ENCODE assay signal across 28 cellular contexts in the genomic region with DNA sequence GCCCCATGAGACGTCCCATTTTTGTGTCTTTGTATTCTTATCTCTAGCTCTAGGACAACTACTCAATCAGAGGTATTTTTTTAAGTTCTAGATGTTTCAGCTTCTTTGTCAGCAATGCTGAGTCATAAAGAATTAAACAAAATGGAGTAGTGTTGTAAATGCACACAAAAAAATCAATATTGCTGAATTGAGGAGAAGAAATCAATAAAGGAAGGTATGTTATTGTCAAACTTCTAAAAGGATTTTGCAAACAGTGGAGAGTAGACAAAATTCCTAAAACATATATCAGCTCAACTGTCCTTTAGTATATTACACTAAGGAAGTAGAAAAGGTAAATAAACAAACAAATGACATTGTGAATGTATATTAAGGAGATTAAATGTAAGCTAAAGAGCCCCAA.
"Had no signal": no experiment of that assay in that cellular context is flagged by ENCODE, and none has a peak within 500 bp of the region (broad histone marks: within the 10 kb centered on the region; RNA-seq: fewer than 3 reads in every experiment).

No MANE protein-coding gene starts in this region.

- H3K27ac Mint-ChIP-seq: naive thymus-derived CD4-positive, alpha-beta T cell; nephron; neural progenitor cell; stimulated activated effector memory CD8-positive, alpha-beta T cell treated with anti-CD3 and anti-CD28 coated beads, Interleukin-12 subunit alpha, Interleukin-12 subunit beta, amount 100 ng/mL, for 72 hours; type B pancreatic cell had no signal

- H3K4me3 ChIP-seq: dorsolateral prefrontal cortex, gastrocnemius medialis, heart left ventricle, hepatocyte, left lung, neural progenitor cell, prostate gland, right atrium auricular region, sigmoid colon, testis, tibial artery had no signal

- H3K27ac ChIP-seq: dorsolateral prefrontal cortex, gastrocnemius medialis, heart left ventricle, hepatocyte, left lung, neural progenitor cell, parathyroid adenoma, prostate gland, right atrium auricular region, sigmoid colon, testis, tibial artery had no signal

- H3K4me1 ChIP-seq: gastrocnemius medialis, heart left ventricle, left lung, neural progenitor cell, parathyroid adenoma, prostate gland, right atrium auricular region, sigmoid colon, testis, tibial artery had no signal

- FAIRE-seq: colon, islet of Langerhans, urothelium cell line had no signal

- H3K9me3 Mint-ChIP-seq: nephron, neural progenitor cell, type B pancreatic cell had no signal

- DNase-seq: dorsolateral prefrontal cortex; effector CD4-positive, alpha-beta T cell; foreskin fibroblast; gastrocnemius medialis; heart left ventricle; left cardiac atrium; left lung; mesenchymal stem cell; midbrain; naive thymus-derived CD4-positive, alpha-beta T cell; sigmoid colon; stimulated activated CD4-positive, alpha-beta T cell treated with anti-CD3 and anti-CD28 coated beads, Interleukin-2, amount 100 ng/mL, for 24 hours; stimulated activated CD4-positive, alpha-beta T cell treated with anti-CD3 and anti-CD28 coated beads, Interleukin-4, amount 100 ng/mL, for 24 hours; stimulated activated naive CD8-positive, alpha-beta T cell treated with anti-CD3 and anti-CD28 coated beads, Interleukin-15, Interleukin-2, amounts not matched to agents 100 U/mL and 50 U/mL, for 24 hours; substantia nigra; testis; tibial artery had no signal

- H3K4me1 Mint-ChIP-seq: naive thymus-derived CD4-positive, alpha-beta T cell; nephron; neural progenitor cell; stimulated activated effector memory CD8-positive, alpha-beta T cell treated with anti-CD3 and anti-CD28 coated beads, Interleukin-12 subunit alpha, Interleukin-12 subunit beta, amount 100 ng/mL, for 72 hours had no signal

- H3K27me3 ChIP-seq: dorsolateral prefrontal cortex, gastrocnemius medialis, heart left ventricle, hepatocyte, left lung, neural progenitor cell, right atrium auricular region, sigmoid colon, testis, tibial artery had no signal

- H3K4me2 ChIP-seq: hepatocyte, neural progenitor cell had no signal

- H3K4me3 Mint-ChIP-seq: naive thymus-derived CD4-positive, alpha-beta T cell; nephron; neural progenitor cell; stimulated activated effector memory CD8-positive, alpha-beta T cell treated with anti-CD3 and anti-CD28 coated beads, Interleukin-12 subunit alpha, Interleukin-12 subunit beta, amount 100 ng/mL, for 72 hours; type B pancreatic cell had no signal

- H3K36me3 ChIP-seq: gastrocnemius medialis, heart left ventricle, left lung, neural progenitor cell, prostate gland, right atrium auricular region, sigmoid colon, tibial artery had no signal

- H2AFZ ChIP-seq: hepatocyte, neural progenitor cell, parathyroid adenoma had no signal

- H3K36me3 Mint-ChIP-seq: naive thymus-derived CD4-positive, alpha-beta T cell; neural progenitor cell; stimulated activated effector memory CD8-positive, alpha-beta T cell treated with anti-CD3 and anti-CD28 coated beads, Interleukin-12 subunit alpha, Interleukin-12 subunit beta, amount 100 ng/mL, for 72 hours; type B pancreatic cell had no signal

- H3K27me3 Mint-ChIP-seq: naive thymus-derived CD4-positive, alpha-beta T cell; type B pancreatic cell had no signal

- ATAC-seq: gastrocnemius medialis; heart left ventricle; left cardiac atrium; left lung; naive thymus-derived CD4-positive, alpha-beta T cell; stimulated activated effector memory CD8-positive, alpha-beta T cell treated with anti-CD3 and anti-CD28 coated beads, Interleukin-12 subunit alpha, Interleukin-12 subunit beta, amount 100 ng/mL, for 72 hours; stimulated activated naive CD8-positive, alpha-beta T cell treated with anti-CD3 and anti-CD28 coated beads, Interleukin-15, Interleukin-2, amounts not matched to agents 100 U/mL and 50 U/mL, for 24 hours had no signal

- H3K9me3 ChIP-seq: gastrocnemius medialis, heart left ventricle, left lung, prostate gland, right atrium auricular region, sigmoid colon, testis, tibial artery had no signal

- H3K9ac ChIP-seq: neural progenitor cell, parathyroid adenoma had no signal

- H3K79me2 ChIP-seq: hepatocyte, parathyroid adenoma had no signal
